In genomic region chr18:27042177-27042576, GRCh38 we compare ENCODE assay signal across 22 cellular contexts.
"Had no signal": no experiment of that assay in that cellular context is flagged by ENCODE, and none has a peak within 500 bp of the region (broad histone marks: within the 10 kb centered on the region; RNA-seq: fewer than 3 reads in every experiment).

No MANE protein-coding gene starts in this region.

- H3K27me3 ChIP-seq: pancreas, sigmoid colon, spleen, suprapubic skin, tibial artery had no signal

- ATAC-seq: left ventricle myocardium superior; lower lobe of right lung; naive thymus-derived CD8-positive, alpha-beta T cell; right cardiac atrium; stimulated activated effector memory CD8-positive, alpha-beta T cell treated with anti-CD3 and anti-CD28 coated beads, Interleukin-12 subunit alpha, Interleukin-12 subunit beta, amount 100 ng/mL, for 72 hours; upper lobe of right lung had no signal

- H3K4me1 ChIP-seq: lower lobe of right lung, pancreas, sigmoid colon, spleen, suprapubic skin, tibial artery, upper lobe of right lung had no signal

- H3K4me3 ChIP-seq: lower lobe of right lung, pancreas, prostate gland, sigmoid colon, spleen, suprapubic skin, thoracic aorta, tibial artery, upper lobe of right lung had no signal

- H3K9me3 ChIP-seq: lower lobe of right lung, pancreas, prostate gland, sigmoid colon, spleen, suprapubic skin, thoracic aorta, tibial artery, upper lobe of right lung had no signal

- DNase-seq: islet precursor cell; left ventricle myocardium superior; lower lobe of right lung; mammary epithelial cell; mesenchymal stem cell; naive thymus-derived CD8-positive, alpha-beta T cell; nucleus accumbens; pancreas; posterior cingulate gyrus; retina; right cardiac atrium; sigmoid colon; small intestine; spleen; stimulated activated CD4-positive, alpha-beta T cell treated with anti-CD3 and anti-CD28 coated beads, Interleukin-4, amount 100 ng/mL, for 24 hours; stimulated activated naive CD4-positive, alpha-beta T cell; tibial artery; upper lobe of right lung had no signal

- H3K36me3 ChIP-seq: lower lobe of right lung, pancreas, prostate gland, sigmoid colon, spleen, suprapubic skin, thoracic aorta, tibial artery, upper lobe of right lung had no signal

- H3K27ac ChIP-seq: lower lobe of right lung, pancreas, sigmoid colon, spleen, suprapubic skin, thoracic aorta, tibial artery, upper lobe of right lung had no signal
